ENCODE assay signal across 32 cellular contexts in the genomic region with DNA sequence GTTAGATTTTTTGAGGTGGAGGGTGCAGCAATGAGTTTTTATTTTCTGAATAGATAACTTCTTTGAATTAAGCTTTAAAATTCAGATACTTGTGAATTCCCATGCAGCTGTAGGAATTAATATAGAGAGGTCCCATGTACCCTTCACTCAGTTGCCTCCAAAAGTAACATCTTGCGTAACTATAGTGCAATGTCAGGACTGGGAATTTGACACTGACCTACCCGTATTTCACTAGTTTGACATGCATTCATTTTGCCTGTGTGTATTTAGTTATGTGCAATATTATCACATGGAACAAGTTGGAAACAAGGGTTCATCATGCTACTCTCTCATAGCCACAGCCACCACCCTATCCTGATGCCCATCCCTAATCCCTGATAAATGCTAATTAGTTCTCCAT.
"Had no signal": no experiment of that assay in that cellular context is flagged by ENCODE, and none has a peak within 500 bp of the region (broad histone marks: within the 10 kb centered on the region; RNA-seq: fewer than 3 reads in every experiment).

No MANE protein-coding gene starts in this region.

- H3K4me1 ChIP-seq: adrenal gland, body of pancreas, breast epithelium had no signal

- H3K9me3 ChIP-seq: adrenal gland, body of pancreas, breast epithelium had no signal

- H3K4me3 ChIP-seq: adrenal gland, body of pancreas, breast epithelium had no signal

- DNase-seq: activated CD4-positive, alpha-beta memory T cell treated with anti-CD3 and anti-CD28 coated beads, Interleukin-2, amount 10 ng/mL, durations not matched to agents 7 days and 5 days; activated CD4-positive, alpha-beta T cell treated with anti-CD3 and anti-CD28 coated beads for 1 hour; activated CD4-positive, alpha-beta T cell treated with anti-CD3 and anti-CD28 coated beads for 36 hours; activated CD4-positive, alpha-beta T cell treated with anti-CD3 and anti-CD28 coated beads for 48 hours; activated CD4-positive, alpha-beta T cell treated with anti-CD3 and anti-CD28 coated beads, Interleukin-2, amount 10 ng/mL, durations not matched to agents 7 days and 5 days; activated CD4-positive, alpha-beta T cell treated with anti-CD3 and anti-CD28 coated beads, Interleukin-2, amount 50 U/mL, for 48 hours; activated CD4-positive, CD25-positive, alpha-beta regulatory T cell; activated CD8-positive, alpha-beta memory T cell treated with anti-CD3 and anti-CD28 coated beads for 24 hours; activated CD8-positive, alpha-beta memory T cell treated with anti-CD3 and anti-CD28 coated beads, Interleukin-2, amount 10 ng/mL, durations not matched to agents 7 days and 5 days; activated CD8-positive, alpha-beta memory T cell treated with anti-CD3 and anti-CD28 coated beads, Interleukin-2, amount 50 U/mL, for 48 hours; activated CD8-positive, alpha-beta T cell treated with anti-CD3 and anti-CD28 coated beads, Interleukin-2, amount 10 ng/mL, durations not matched to agents 7 days and 5 days; activated effector memory CD4-positive, alpha-beta T cell treated with Interleukin-2 at 50 U/mL for 16 hours; activated gamma-delta T cell; activated naive CD4-positive, alpha-beta T cell treated with anti-CD3 and anti-CD28 coated beads, Interleukin-2, amount 10 ng/mL, durations not matched to agents 7 days and 5 days; activated naive CD4-positive, alpha-beta T cell treated with Interleukin-2 at 50 U/mL for 16 hours; activated naive CD8-positive, alpha-beta T cell treated with anti-CD3 and anti-CD28 coated beads, Interleukin-2, amount 10 ng/mL, durations not matched to agents 7 days and 5 days; activated naive CD8-positive, alpha-beta T cell treated with anti-CD3 and anti-CD28 coated beads, Interleukin-2, amount 50 U/mL, for 24 hours; activated T-cell treated with anti-CD3 and anti-CD28 coated beads, Interleukin-2, amount 50 U/mL, for 24 hours; activated T-cell treated with anti-CD3 and anti-CD28 coated beads, Interleukin-2, amount 50 U/mL, for 48 hours; adrenal gland; amniotic stem cell; aorta; body of pancreas; brain microvascular endothelial cell; central memory CD4-positive, alpha-beta T cell; T-helper 1 cell; T-helper 2 cell; T-helper 9 cell; WERI-Rb-1 had no signal

- H3K36me3 ChIP-seq: adrenal gland, brain microvascular endothelial cell, breast epithelium, WERI-Rb-1 had no signal

- H3K27ac ChIP-seq: adrenal gland, body of pancreas, brain microvascular endothelial cell, breast epithelium, WERI-Rb-1 had no signal

- H3K27me3 ChIP-seq: adrenal gland, body of pancreas, brain microvascular endothelial cell, breast epithelium had no signal

- ATAC-seq: activated CD4-positive, alpha-beta T cell treated with anti-CD3 and anti-CD28 coated beads for 36 hours; activated CD4-positive, CD25-positive, alpha-beta regulatory T cell treated with anti-CD3 and anti-CD28 coated beads, Interleukin-2, amount 50 U/mL, for 24 hours; activated CD8-positive, alpha-beta memory T cell treated with anti-CD3 and anti-CD28 coated beads, Interleukin-2, amount 10 ng/mL, durations not matched to agents 7 days and 5 days; activated CD8-positive, alpha-beta T cell treated with anti-CD3 and anti-CD28 coated beads, Interleukin-2, amount 10 ng/mL, durations not matched to agents 7 days and 5 days; activated naive CD8-positive, alpha-beta T cell treated with anti-CD3 and anti-CD28 coated beads, Interleukin-2, amount 50 U/mL, for 24 hours; body of pancreas; WTC11 had no signal
